In genomic region chr10:46665536-46665935, GRCh38 we compare ENCODE assay signal across 5 cellular contexts.
TF ChIP-seq lines count a peak whose summit lies in the region.
"Not testable (repeated sequence)": the region's sequence is repeated elsewhere in the genome, so short reads cannot be mapped to it uniquely, and the experiment has no call there.

No MANE protein-coding gene starts in this region.

TF ChIP-seq in A549, 52 proteins besides CTCF, POLR2A, EP300 and RAD21:
- TF ChIP-seq MAFK (IDR thresholded peaks at IDR 0.05; ENCODE audit: partially characterized antibody), result peak; percentile 39

TF ChIP-seq in HEK293, 187 proteins besides CTCF, POLR2A, EP300 and RAD21:
- TF ChIP-seq, protein P1, sequence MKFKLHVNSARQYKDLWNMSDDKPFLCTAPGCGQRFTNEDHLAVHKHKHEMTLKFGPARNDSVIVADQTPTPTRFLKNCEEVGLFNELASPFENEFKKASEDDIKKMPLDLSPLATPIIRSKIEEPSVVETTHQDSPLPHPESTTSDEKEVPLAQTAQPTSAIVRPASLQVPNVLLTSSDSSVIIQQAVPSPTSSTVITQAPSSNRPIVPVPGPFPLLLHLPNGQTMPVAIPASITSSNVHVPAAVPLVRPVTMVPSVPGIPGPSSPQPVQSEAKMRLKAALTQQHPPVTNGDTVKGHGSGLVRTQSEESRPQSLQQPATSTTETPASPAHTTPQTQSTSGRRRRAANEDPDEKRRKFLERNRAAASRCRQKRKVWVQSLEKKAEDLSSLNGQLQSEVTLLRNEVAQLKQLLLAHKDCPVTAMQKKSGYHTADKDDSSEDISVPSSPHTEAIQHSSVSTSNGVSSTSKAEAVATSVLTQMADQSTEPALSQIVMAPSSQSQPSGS (tag by site-specific recombination; IDR thresholded peaks at IDR 0.05; ENCODE audit: low read depth), result peak; percentile 16; the same call in 1 of the 2 replicates
- TF ChIP-seq ZNF133 (tag by site-specific recombination; IDR thresholded peaks at IDR 0.05), result peak; percentile 34; the same call in 1 of the 2 replicates

TF ChIP-seq in IMR-90, 13 proteins besides CTCF, POLR2A, EP300 and RAD21:
- peak; percentile 78 for TF ChIP-seq MAFK (IDR thresholded peaks at IDR 0.05; ENCODE audit: low read depth, low read length)

TF ChIP-seq in K562, 482 proteins besides CTCF, POLR2A, EP300 and RAD21:
- TF ChIP-seq ZNF316 (IDR thresholded peaks at IDR 0.05), result peak; percentile 46
- peak; percentile 34; the same call in 1 of the 2 replicates for TF ChIP-seq C11orf30 (IDR thresholded peaks at IDR 0.05; ENCODE audit: low read depth)
- peak; percentile 36; the same call in 1 of the 2 replicates for TF ChIP-seq MAFK (IDR thresholded peaks at IDR 0.05; ENCODE audit: low read length)
- TF ChIP-seq MAFG (tag; conservative IDR thresholded peaks at IDR 0.05), result peak; percentile 39; the same call in 1 of the 2 replicates
- 0 out of 2 replicates have a peak, but pooled peaks have one; percentile 24 for TF ChIP-seq MAFF (IDR thresholded peaks at IDR 0.05; ENCODE audit: low read length)

TF ChIP-seq in HepG2, 621 proteins besides CTCF, POLR2A, EP300 and RAD21:
- peak; percentile 68 for TF ChIP-seq MAFF (IDR thresholded peaks at IDR 0.05; ENCODE audit: low read depth, low read length)
- TF ChIP-seq ATF7 (IDR thresholded peaks at IDR 0.05), result peak; percentile 36
- not testable (repeated sequence) for TF ChIP-seq ATF7 (CRISPR knock-in tag; IDR thresholded peaks at IDR 0.05)
- peak; percentile 29 to 74; a peak in 2 of 4 replicates for TF ChIP-seq MAFK (conservative IDR thresholded peaks at IDR 0.05 in 1 of 2, IDR thresholded peaks at IDR 0.05 in 1 of 2; ENCODE audit: low read length in 2 of 2)
